15 cellular contexts compared by ENCODE assay signal in the genomic region with DNA sequence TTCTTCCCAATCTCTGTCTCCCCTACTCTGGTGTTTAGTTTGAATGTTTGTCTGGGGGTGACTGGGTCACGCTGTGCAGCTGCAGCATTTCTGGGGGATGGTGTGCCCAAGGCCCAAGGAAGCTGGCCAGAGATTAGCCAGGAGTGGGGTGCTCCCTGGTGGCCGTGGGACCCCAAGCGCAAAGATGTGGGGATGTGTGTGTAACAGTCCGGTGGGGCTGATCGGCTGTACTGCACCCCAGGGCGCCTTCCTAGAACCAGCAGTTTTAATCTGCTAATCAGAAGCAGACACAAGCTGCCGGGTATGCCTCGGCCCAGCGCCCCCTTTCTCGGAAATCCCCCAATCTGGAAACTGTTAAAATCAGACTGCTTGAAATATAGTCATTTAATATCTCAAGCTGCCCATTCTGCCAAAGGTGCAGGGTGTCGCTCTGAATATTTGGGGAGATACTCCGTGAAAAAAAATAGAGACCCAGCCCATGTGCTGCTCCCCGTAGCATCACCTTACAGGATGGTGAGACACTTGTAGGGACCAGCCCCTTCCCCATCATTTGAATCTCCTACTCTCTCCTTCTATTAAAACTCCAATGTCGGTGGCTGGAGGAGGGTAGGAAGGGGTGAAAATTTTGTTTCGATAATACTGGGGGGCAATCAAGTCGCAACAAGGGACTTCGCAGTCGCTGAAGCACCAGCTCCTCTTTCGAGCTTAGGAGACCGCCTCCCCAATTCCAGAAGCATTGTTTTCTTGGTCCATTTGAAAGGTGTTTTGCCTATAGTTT. TPM values are rescaled to one million over a fixed set of nuclear protein-coding genes. Genes with fewer than 3 reads are reported as not detected.
DNase-seq lines count a peak whose midpoint lies in the region; ATAC-seq and TF ChIP-seq lines count a peak whose summit lies in the region.
"Had no signal": no experiment of that assay in that cellular context is flagged by ENCODE, and none has a peak within 500 bp of the region (broad histone marks: within the 10 kb centered on the region; RNA-seq: fewer than 3 reads in every experiment).

No MANE protein-coding gene starts in this region.

- H3K27ac ChIP-seq in OCI-LY3 (ENCODE audit: low read length) (no peak overlapping the region), tibial nerve (peak overlapping the region; percentile 65 to 99 (median 86)), RWPE1 (no peak overlapping the region), endodermal cell (ENCODE audit: low read depth, low read length) (no peak overlapping the region)
- H3K27ac ChIP-seq: esophagus squamous epithelium, pancreas had no signal

- H3K4me3 ChIP-seq in OCI-LY3 (ENCODE audit: low read length) (no peak overlapping the region), fibroblast of villous mesenchyme (ENCODE audit: low read depth, low read length) (peak overlapping the region; percentile 37), tibial nerve (peak overlapping the region in 3 of 4 donors; percentile 30 to 49 (median 44)), endodermal cell (ENCODE audit: low read length) (no peak overlapping the region)
- H3K4me3 ChIP-seq: esophagus squamous epithelium, pancreas had no signal

- H3K4me1 ChIP-seq in OCI-LY3 (ENCODE audit: low read length) (peaks cover 26% of the 10 kb centered on the region), tibial nerve (peaks cover 0 to 88% (median 16%) of the 10 kb centered on the region in 4 donors), endodermal cell (ENCODE audit: control insufficient read depth, insufficient read depth, low read length) (no peaks in the 10 kb centered on the region)

- H3K9ac ChIP-seq in OCI-LY3 (ENCODE audit: low read length) (no peak overlapping the region), endodermal cell (ENCODE audit: extremely low read depth, low read length, poor library complexity, severe bottlenecking) (no peak overlapping the region)

- no peaks in the 10 kb centered on the region for H3K9me3 ChIP-seq in OCI-LY3 (ENCODE audit: insufficient read depth, low read length)
- H3K9me3 ChIP-seq in tibial nerve, result no peaks in the 10 kb centered on the region
- H3K9me3 ChIP-seq in endodermal cell (ENCODE audit: control insufficient read depth, low read length), result no peaks in the 10 kb centered on the region
- H3K9me3 ChIP-seq: esophagus squamous epithelium, pancreas had no signal

- 37 to 46% methylated on average over 20 of the region's 20 CpGs for WGBS in tibial nerve, 2 donors
- 41 to 48% methylated on average over 15 to 20 of the region's 20 CpGs for WGBS in endodermal cell (ENCODE audit: insufficient coverage in 1 of 2, insufficient read length in 1 of 2), 2 experiments

- TF ChIP-seq CTCF in OCI-LY3 (IDR thresholded peaks at IDR 0.05; ENCODE audit: low read depth, low read length) (peak; percentile 54), fibroblast of villous mesenchyme (IDR thresholded peaks at IDR 0.05; ENCODE audit: insufficient read depth, low read depth, low read length) (peak; percentile 18), tibial nerve (IDR thresholded peaks at IDR 0.05) (no peak), RWPE1 (conservative IDR thresholded peaks at IDR 0.05; ENCODE audit: low read depth) (no peak), endodermal cell (conservative IDR thresholded peaks at IDR 0.05) (no peak)

- H3K27me3 ChIP-seq in OCI-LY3 (ENCODE audit: low read depth, low read length) (peaks cover 27% of the 10 kb centered on the region), tibial nerve (peaks cover 0 to 52% of the 10 kb centered on the region in 2 donors), endodermal cell (ENCODE audit: control insufficient read depth, insufficient read depth, low read length, poor library complexity, severe bottlenecking) (peaks cover 99% of the 10 kb centered on the region)

- intact Hi-C loops in Right ventricle myocardium inferior (cut with DNase I), result loop anchor here (10.0 kb wide), 1 partner anchor 361 kb away; a partner anchor contains a TSS
- intact Hi-C loops in cardiac septum (cut with DNase I), result no loop called here

- H3K9me3 Mint-ChIP-seq in endodermal cell, result no peaks in the 10 kb centered on the region
- H3K9me3 Mint-ChIP-seq: mesothelial cell of epicardium, type B pancreatic cell, WTC11 had no signal

- H3K4me1 Mint-ChIP-seq in endodermal cell, result peaks cover 3% of the 10 kb centered on the region

- H3K36me3 ChIP-seq in OCI-LY3 (replicated peaks; ENCODE audit: low read depth, low read length) (no peaks in the 10 kb centered on the region), tibial nerve (peaks cover 0 to 4% (median 0%) of the 10 kb centered on the region in 3 donors), endodermal cell (ENCODE audit: control insufficient read depth, insufficient read depth, low read length) (no peaks in the 10 kb centered on the region)
- H3K36me3 ChIP-seq: esophagus squamous epithelium, pancreas had no signal

- H3K4me2 ChIP-seq in OCI-LY3 (ENCODE audit: low read length), result peak overlapping the region; percentile 13; the same call in 1 of the 2 replicates

- POLR2A ChIA-PET in RWPE1 (lab: Yijun Ruan, JAX; ENCODE audit: low non-redundant PET), result no interaction called here

- DNase-seq in Right ventricle myocardium inferior (ENCODE audit: missing footprints) (peak; percentile 30), cardiac septum (ENCODE audit: low spot score) (no peak), fibroblast of villous mesenchyme (ENCODE audit: low read depth) (no peak), tibial nerve (ENCODE audit: low spot score in 2 of 2) (no peak), RWPE1 (ENCODE audit: low spot score) (no peak), endodermal cell (no peak), activated T-cell treated with anti-CD3 and anti-CD28 coated beads for 4 hours (no peak)
- DNase-seq: activated CD8-positive, alpha-beta memory T cell treated with anti-CD3 and anti-CD28 coated beads, Interleukin-2, amount 50 U/mL, for 48 hours; esophagus squamous epithelium; Karpas-422; pancreas had no signal

- CTCF ChIA-PET in RWPE1 (lab: Yijun Ruan, JAX), result interaction anchor here (0.6 to 1.7 kb wide), 6 partner anchors 20 to 1860 kb away, joined by 3 to 8 read pairs (median 4); a partner anchor contains a TSS

- TF ChIP-seq POLR2A in tibial nerve (IDR thresholded peaks at IDR 0.05), result no peak

- H2AFZ ChIP-seq in OCI-LY3 (ENCODE audit: low read depth, low read length), result 0 out of 2 replicates have a peak overlapping the region, but pooled peaks have one; percentile 1

- no peak overlapping the region for H3K4me3 Mint-ChIP-seq in endodermal cell
- H3K4me3 Mint-ChIP-seq: type B pancreatic cell, WTC11 had no signal

- H4K20me1 ChIP-seq in OCI-LY3 (ENCODE audit: insufficient read depth, low read length), result no peaks in the 10 kb centered on the region

- TF ChIP-seq EP300 in tibial nerve (IDR thresholded peaks at IDR 0.05), result no peak

- H3K27ac Mint-ChIP-seq in endodermal cell, result no peak overlapping the region
- H3K27ac Mint-ChIP-seq: mesothelial cell of epicardium, type B pancreatic cell, WTC11 had no signal

- peaks cover 99% of the 10 kb centered on the region for H3K27me3 Mint-ChIP-seq in endodermal cell (ENCODE audit: insufficient read depth)

- H3K36me3 Mint-ChIP-seq in endodermal cell (ENCODE audit: low read depth), result no peaks in the 10 kb centered on the region
- H3K36me3 Mint-ChIP-seq: type B pancreatic cell, WTC11 had no signal

- no peak for ATAC-seq in Right ventricle myocardium inferior
- ATAC-seq: pancreas had no signal

- H3K79me2 ChIP-seq in OCI-LY3 (ENCODE audit: low read length), result no peaks in the 10 kb centered on the region

RNA-seq across cellular contexts. Expression of a gene that starts 4.3 kb away (rescaled TPM):
- not detected for total RNA-seq in Right ventricle myocardium inferior
- total RNA-seq in cardiac septum, result not detected
- 0.86 and 7.4 TPM in 2 replicates for total RNA-seq in fibroblast of villous mesenchyme
- 10 to 100 TPM in 1 of 4 donors, 1 to 10 TPM in 3; 4.4 to 10.5 (median 7.9) TPM for total RNA-seq in tibial nerve
- not detected for total RNA-seq in endodermal cell
- 5.5 TPM for polyA plus RNA-seq in endodermal cell (2013, experiment 1 of 2)
- 6.4 TPM for polyA plus RNA-seq in endodermal cell (2013, experiment 2 of 2)
- total RNA-seq: WTC11 had no signal

RNA-seq across cellular contexts. Expression of a gene that starts 4.5 kb away (rescaled TPM):
- total RNA-seq in Right ventricle myocardium inferior (not detected), cardiac septum (not detected), fibroblast of villous mesenchyme (0.86 and 2.6 TPM in 2 replicates), tibial nerve (1 to 10 TPM in 3 of 4 donors, under 1 TPM in 1; 0.98 to 2.3 (median 2.0) TPM), endodermal cell (not detected)
- 3.3 TPM for polyA plus RNA-seq in endodermal cell (2013, experiment 1 of 2)
- 1.6 TPM for polyA plus RNA-seq in endodermal cell (2013, experiment 2 of 2)
- total RNA-seq: pancreas, WTC11 had no signal
- polyA plus RNA-seq: pancreas had no signal

RNA-seq across cellular contexts. Expression of a gene that starts 19.3 kb away (rescaled TPM):
- not detected for total RNA-seq in Right ventricle myocardium inferior
- total RNA-seq in cardiac septum, result not detected
- 0.43 and 5.2 TPM in 2 replicates for total RNA-seq in fibroblast of villous mesenchyme
- 1 to 10 TPM; 1.7 to 6.1 (median 2.5) TPM for total RNA-seq in tibial nerve
- total RNA-seq in endodermal cell, result not detected
- 11.1 TPM for polyA plus RNA-seq in endodermal cell (2013, experiment 1 of 2)
- polyA plus RNA-seq in endodermal cell (2013, experiment 2 of 2), result 7.2 TPM
- total RNA-seq: WTC11 had no signal

RNA-seq across cellular contexts. Expression of a gene that starts 24.0 kb away (rescaled TPM):
- total RNA-seq in Right ventricle myocardium inferior (0.41 TPM), cardiac septum (0.43 TPM), fibroblast of villous mesenchyme (1.6 and 1.7 TPM in 2 replicates), tibial nerve (10 to 100 TPM in 1 of 4 donors, 1 to 10 TPM in 3; 3.6 to 17.3 (median 7.2) TPM), endodermal cell (not detected)
- polyA plus RNA-seq in endodermal cell (2013, experiment 1 of 2), result 16.8 TPM
- 10.0 TPM for polyA plus RNA-seq in endodermal cell (2013, experiment 2 of 2)
- total RNA-seq: WTC11 had no signal

RNA-seq across cellular contexts. Expression of a gene that starts 28.6 kb away (rescaled TPM):
- not detected for total RNA-seq in Right ventricle myocardium inferior
- total RNA-seq in cardiac septum, result not detected
- 0.43 and 1.3 TPM in 2 replicates for total RNA-seq in fibroblast of villous mesenchyme
- total RNA-seq in tibial nerve, result 1 to 10 TPM; 1.4 to 2.7 (median 1.7) TPM
- not detected for total RNA-seq in endodermal cell
- polyA plus RNA-seq in endodermal cell (2013, experiment 1 of 2), result 0.82 TPM
- 1.7 TPM for polyA plus RNA-seq in endodermal cell (2013, experiment 2 of 2)
- total RNA-seq: pancreas, WTC11 had no signal
- polyA plus RNA-seq: pancreas had no signal

Comparison
In these comparisons a context has a peak if more than half of its experiments do, and no peak if none do; other contexts are left out.
1. H3K27ac ChIP-seq: peak in tibial nerve (4 of 4); none in OCI-LY3 (single experiment), RWPE1 (single experiment) and endodermal cell (single experiment).
2. H3K4me3 ChIP-seq: peak in fibroblast of villous mesenchyme (single experiment) and tibial nerve (3 of 4); none in OCI-LY3 (single experiment) and endodermal cell (single experiment).
3. CTCF ChIP-seq: peak in OCI-LY3 (single experiment) and fibroblast of villous mesenchyme (single experiment); none in tibial nerve (0 of 5), RWPE1 (single experiment) and endodermal cell (single experiment).